Comparison of ENCODE assay signal across 8 cellular contexts in the genomic region with DNA sequence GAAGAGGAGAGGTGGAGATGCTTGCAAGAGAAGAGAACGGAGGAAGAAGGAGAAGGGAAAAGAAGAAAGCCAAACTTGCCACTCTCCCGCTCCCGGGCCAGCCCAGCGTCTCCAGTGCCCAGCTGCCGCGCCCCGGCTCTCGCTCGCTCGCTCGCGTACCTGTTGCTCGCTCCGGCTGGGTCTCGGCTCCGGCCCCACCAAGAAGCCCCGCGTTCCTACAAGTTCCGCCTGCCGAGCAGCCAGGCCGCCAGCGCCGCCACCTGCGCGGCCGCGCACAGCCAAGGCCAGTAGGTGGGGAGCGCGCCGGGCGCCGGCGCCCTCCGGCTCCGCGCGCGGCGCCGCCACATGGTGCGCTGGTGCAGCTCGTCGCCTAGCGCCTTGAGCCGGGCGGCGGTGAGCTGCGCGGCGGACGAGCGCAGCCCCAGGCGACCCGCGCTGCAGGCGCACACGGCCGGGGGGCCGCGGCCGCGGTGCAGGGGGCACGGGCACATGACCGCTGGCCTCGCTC. TPM values are rescaled to one million over a fixed set of nuclear protein-coding genes. Genes with fewer than 3 reads are reported as not detected.
DNase-seq lines count a peak whose midpoint lies in the region; ATAC-seq and TF ChIP-seq lines count a peak whose summit lies in the region.

No MANE protein-coding gene starts in this region.

- H3K4me3 ChIP-seq in HEK293 (ENCODE audit: low read depth, low read length) = peak overlapping the region; percentile 49
- peak overlapping the region; percentile 45 for H3K4me3 ChIP-seq in cardiac muscle cell

- peaks cover 74% of the 10 kb centered on the region for H3K27me3 Mint-ChIP-seq in activated T-cell treated with anti-CD3 and anti-CD28 coated beads, Interleukin-2, amount 50 U/mL, for 24 hours

- CTCF ChIA-PET in GM10248 (lab: Yijun Ruan, JAX) = interaction anchor here (1.1 to 3.7 kb wide), 4 partner anchors 9 to 24 kb away, joined by 3 to 9 read pairs (median 7); no protein-coding TSS in a partner anchor
- CTCF ChIA-PET in HEK293 (lab: Yijun Ruan, JAX) = interaction anchor here (0.6 to 2.7 kb wide), 4 partner anchors 18 to 219 kb away, joined by 3 to 31 read pairs (median 4); no protein-coding TSS in a partner anchor

- no peaks in the 10 kb centered on the region for H3K9me3 Mint-ChIP-seq in activated T-cell treated with anti-CD3 and anti-CD28 coated beads, Interleukin-2, amount 50 U/mL, for 24 hours

- peak overlapping the region; percentile 69 for H3K4me3 Mint-ChIP-seq in activated T-cell treated with anti-CD3 and anti-CD28 coated beads, Interleukin-2, amount 50 U/mL, for 24 hours

- H3K4me1 Mint-ChIP-seq in activated T-cell treated with anti-CD3 and anti-CD28 coated beads, Interleukin-2, amount 50 U/mL, for 24 hours (ENCODE audit: low read depth) = peaks cover 35% of the 10 kb centered on the region

- DNase-seq in GM10248 (ENCODE audit: extremely low spot score) (peak; percentile 69), NCI-H2227 treated with DMSO at 0.1 percent for 48 hours (lab: John Stamatoyannopoulos, UW) (peak; percentile 37), cardiac muscle cell (ENCODE audit: low read depth in 1 of 2, low spot score in 1 of 2) (peak; percentile 43 to 84), retina (peak; percentile 65), cerebellum (ENCODE audit: low spot score) (no peak)
- peak; percentile 63 for DNase-seq in activated T-cell treated with anti-CD3 and anti-CD28 coated beads, Interleukin-2, amount 50 U/mL, for 24 hours

- H3K36me3 ChIP-seq in HEK293 (ENCODE audit: control insufficient read depth in 2 of 2, insufficient read depth in 1 of 2, low read length in 2 of 2) (no peaks in the 10 kb centered on the region; a peak in 1 of 3 replicates), cardiac muscle cell (no peaks in the 10 kb centered on the region)

- no peak overlapping the region for H3K27ac Mint-ChIP-seq in activated T-cell treated with anti-CD3 and anti-CD28 coated beads, Interleukin-2, amount 50 U/mL, for 24 hours

- H3K36me3 Mint-ChIP-seq in activated T-cell treated with anti-CD3 and anti-CD28 coated beads, Interleukin-2, amount 50 U/mL, for 24 hours (ENCODE audit: low read depth) = no peaks in the 10 kb centered on the region

- no peaks in the 10 kb centered on the region for H3K9me3 ChIP-seq in HEK293 (ENCODE audit: control insufficient read depth, insufficient read depth, low read depth, low read length)
- H3K9me3 ChIP-seq in cardiac muscle cell (ENCODE audit: low read depth) = no peaks in the 10 kb centered on the region

- H3K4me1 ChIP-seq in HEK293 (ENCODE audit: control insufficient read depth, insufficient read depth, low read length) (peaks cover 10% of the 10 kb centered on the region), cardiac muscle cell (ENCODE audit: low read depth) (peaks cover 15% of the 10 kb centered on the region)

- TF ChIP-seq CTCF in GM10248 (IDR thresholded peaks at IDR 0.05; ENCODE audit: control extremely low read depth, extremely low read depth, low read depth, missing control alignments) (peak; percentile 24), HEK293 (tag by site-specific recombination; IDR thresholded peaks at IDR 0.05) (no peak), cardiac muscle cell (IDR thresholded peaks at IDR 0.05; ENCODE audit: low read depth, low read length) (no peak)

- no peak for ATAC-seq in HG03342 (IDR thresholded peaks at IDR 0.05; ENCODE audit: unreplicated experiment)

- peaks cover 91% of the 10 kb centered on the region for H3K27me3 ChIP-seq in cardiac muscle cell

- POLR2A ChIA-PET in GM10248 (lab: Yijun Ruan, JAX) (no interaction called here), HEK293 (lab: Yijun Ruan, JAX) (interaction anchor here (0.6 to 1.7 kb wide), 5 partner anchors 18 to 165 kb away, joined by 3 to 7 read pairs (median 3); a partner anchor contains a TSS)

- H3K27ac ChIP-seq in HEK293 (ENCODE audit: extremely low read depth, low read depth, low read length) (peak overlapping the region; percentile 84; the same call in 1 of the 2 replicates), cardiac muscle cell (no peak overlapping the region)

TF ChIP-seq in HEK293, 187 proteins besides CTCF, POLR2A, EP300 and RAD21 (continues in another document):
- 0 out of 2 replicates have a peak, but pooled peaks have one; percentile 14 for TF ChIP-seq ZFP37 (tag by site-specific recombination; IDR thresholded peaks at IDR 0.05)
- TF ChIP-seq RBAK (tag by site-specific recombination; IDR thresholded peaks at IDR 0.05) = no peak
- peak; percentile 99 for TF ChIP-seq SCRT2 (tag by site-specific recombination; IDR thresholded peaks at IDR 0.05)
- TF ChIP-seq, protein P1, sequence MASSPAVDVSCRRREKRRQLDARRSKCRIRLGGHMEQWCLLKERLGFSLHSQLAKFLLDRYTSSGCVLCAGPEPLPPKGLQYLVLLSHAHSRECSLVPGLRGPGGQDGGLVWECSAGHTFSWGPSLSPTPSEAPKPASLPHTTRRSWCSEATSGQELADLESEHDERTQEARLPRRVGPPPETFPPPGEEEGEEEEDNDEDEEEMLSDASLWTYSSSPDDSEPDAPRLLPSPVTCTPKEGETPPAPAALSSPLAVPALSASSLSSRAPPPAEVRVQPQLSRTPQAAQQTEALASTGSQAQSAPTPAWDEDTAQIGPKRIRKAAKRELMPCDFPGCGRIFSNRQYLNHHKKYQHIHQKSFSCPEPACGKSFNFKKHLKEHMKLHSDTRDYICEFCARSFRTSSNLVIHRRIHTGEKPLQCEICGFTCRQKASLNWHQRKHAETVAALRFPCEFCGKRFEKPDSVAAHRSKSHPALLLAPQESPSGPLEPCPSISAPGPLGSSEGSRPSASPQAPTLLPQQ (tag by site-specific recombination; IDR thresholded peaks at IDR 0.05) = peak; percentile 40; the same call in 1 of the 2 replicates
- TF ChIP-seq ZNF555 (tag by site-specific recombination; conservative IDR thresholded peaks at IDR 0.05) = no peak
- TF ChIP-seq ZEB2 (tag by site-specific recombination; IDR thresholded peaks at IDR 0.05) = 0 out of 2 replicates have a peak, but pooled peaks have one; percentile 16
- TF ChIP-seq ZNF677 (tag by site-specific recombination; IDR thresholded peaks at IDR 0.05) = no peak
- TF ChIP-seq ZIC2 (tag by site-specific recombination; IDR thresholded peaks at IDR 0.05) = peak; percentile 55; the same call in 1 of the 2 replicates
- TF ChIP-seq ZFP69B (tag by site-specific recombination; IDR thresholded peaks at IDR 0.05) = 0 out of 2 replicates have a peak, but pooled peaks have one; percentile 3
- peak; percentile 9; the same call in 1 of the 2 replicates for TF ChIP-seq ZNF501 (tag by site-specific recombination; IDR thresholded peaks at IDR 0.05)
- peak; percentile 59; the same call in 1 of the 2 replicates for TF ChIP-seq ZNF596 (tag by site-specific recombination; IDR thresholded peaks at IDR 0.05)
- TF ChIP-seq ZBTB20 (tag by site-specific recombination; IDR thresholded peaks at IDR 0.05) = peak; percentile 64; the same call in 1 of the 2 replicates
- peak; percentile 82 for TF ChIP-seq ZBTB8A (tag by site-specific recombination; IDR thresholded peaks at IDR 0.05)
- TF ChIP-seq, protein P2, sequence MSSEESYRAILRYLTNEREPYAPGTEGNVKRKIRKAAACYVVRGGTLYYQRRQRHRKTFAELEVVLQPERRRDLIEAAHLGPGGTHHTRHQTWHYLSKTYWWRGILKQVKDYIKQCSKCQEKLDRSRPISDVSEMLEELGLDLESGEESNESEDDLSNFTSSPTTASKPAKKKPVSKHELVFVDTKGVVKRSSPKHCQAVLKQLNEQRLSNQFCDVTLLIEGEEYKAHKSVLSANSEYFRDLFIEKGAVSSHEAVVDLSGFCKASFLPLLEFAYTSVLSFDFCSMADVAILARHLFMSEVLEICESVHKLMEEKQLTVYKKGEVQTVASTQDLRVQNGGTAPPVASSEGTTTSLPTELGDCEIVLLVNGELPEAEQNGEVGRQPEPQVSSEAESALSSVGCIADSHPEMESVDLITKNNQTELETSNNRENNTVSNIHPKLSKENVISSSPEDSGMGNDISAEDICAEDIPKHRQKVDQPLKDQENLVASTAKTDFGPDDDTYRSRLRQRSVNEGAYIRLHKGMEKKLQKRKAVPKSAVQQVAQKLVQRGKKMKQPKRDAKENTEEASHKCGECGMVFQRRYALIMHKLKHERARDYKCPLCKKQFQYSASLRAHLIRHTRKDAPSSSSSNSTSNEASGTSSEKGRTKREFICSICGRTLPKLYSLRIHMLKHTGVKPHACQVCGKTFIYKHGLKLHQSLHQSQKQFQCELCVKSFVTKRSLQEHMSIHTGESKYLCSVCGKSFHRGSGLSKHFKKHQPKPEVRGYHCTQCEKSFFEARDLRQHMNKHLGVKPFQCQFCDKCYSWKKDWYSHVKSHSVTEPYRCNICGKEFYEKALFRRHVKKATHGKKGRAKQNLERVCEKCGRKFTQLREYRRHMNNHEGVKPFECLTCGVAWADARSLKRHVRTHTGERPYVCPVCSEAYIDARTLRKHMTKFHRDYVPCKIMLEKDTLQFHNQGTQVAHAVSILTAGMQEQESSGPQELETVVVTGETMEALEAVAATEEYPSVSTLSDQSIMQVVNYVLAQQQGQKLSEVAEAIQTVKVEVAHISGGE (tag by site-specific recombination; conservative IDR thresholded peaks at IDR 0.05; ENCODE audit: low read depth) = peak; percentile 31; the same call in 1 of the 2 replicates
- TF ChIP-seq KLF9 (tag by site-specific recombination; IDR thresholded peaks at IDR 0.05; ENCODE audit: low read depth) = 0 out of 2 replicates have a peak, but pooled peaks have one; percentile 19
- TF ChIP-seq PRDM1 (tag by site-specific recombination; IDR thresholded peaks at IDR 0.05) = peak; percentile 67
- TF ChIP-seq ZNF350 (tag by site-specific recombination; IDR thresholded peaks at IDR 0.05) = no peak
- TF ChIP-seq, protein P3, sequence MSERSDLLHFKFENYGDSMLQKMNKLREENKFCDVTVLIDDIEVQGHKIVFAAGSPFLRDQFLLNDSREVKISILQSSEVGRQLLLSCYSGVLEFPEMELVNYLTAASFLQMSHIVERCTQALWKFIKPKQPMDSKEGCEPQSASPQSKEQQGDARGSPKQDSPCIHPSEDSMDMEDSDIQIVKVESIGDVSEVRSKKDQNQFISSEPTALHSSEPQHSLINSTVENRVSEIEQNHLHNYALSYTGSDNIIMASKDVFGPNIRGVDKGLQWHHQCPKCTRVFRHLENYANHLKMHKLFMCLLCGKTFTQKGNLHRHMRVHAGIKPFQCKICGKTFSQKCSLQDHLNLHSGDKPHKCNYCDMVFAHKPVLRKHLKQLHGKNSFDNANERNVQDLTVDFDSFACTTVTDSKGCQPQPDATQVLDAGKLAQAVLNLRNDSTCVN (tag by site-specific recombination; optimal IDR thresholded peaks at IDR 0.05) = peak; percentile 91
- TF ChIP-seq SCRT1 (tag by site-specific recombination; IDR thresholded peaks at IDR 0.05; ENCODE audit: borderline replicate concordance) = peak; percentile 92

RNA-seq across cellular contexts. Expression of a gene that starts 0.4 kb away (rescaled TPM):
- total RNA-seq in cardiac muscle cell = 0.25 TPM in 1 of 2 replicates, not detected in the other
- polyA plus RNA-seq in cardiac muscle cell = 0.06 and 0.17 TPM in 2 replicates
- 2.0 TPM for total RNA-seq in cerebellum

RNA-seq across cellular contexts. Expression of a gene that starts 29.9 kb away (rescaled TPM):
- 22.1 and 25.7 TPM in 2 replicates for total RNA-seq in cardiac muscle cell
- polyA plus RNA-seq in cardiac muscle cell = 15.3 and 20.9 TPM in 2 replicates
- total RNA-seq in cerebellum = 16.8 TPM
